Comparison of ENCODE assay signal across 12 cellular contexts in the genomic region with DNA sequence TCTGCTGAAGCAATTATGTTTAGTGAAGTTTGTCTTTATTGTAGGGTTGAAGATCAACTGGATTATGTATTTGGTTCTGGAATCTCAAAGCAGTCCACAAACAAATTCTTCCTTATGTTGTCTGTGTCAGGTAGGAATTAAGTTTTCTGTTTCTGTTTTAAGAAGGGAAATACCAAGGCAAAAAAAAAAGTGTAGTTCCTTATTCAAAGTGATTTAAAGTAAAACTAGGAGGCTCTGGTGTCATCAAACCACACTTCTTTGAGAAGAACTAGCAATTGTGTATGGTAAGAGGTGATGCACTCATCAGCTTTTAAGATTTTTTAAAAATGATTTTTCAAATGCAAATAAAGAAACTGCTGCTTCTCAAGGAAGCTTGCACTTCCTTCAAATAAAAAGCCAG. TPM values are rescaled to one million over a fixed set of nuclear protein-coding genes. Genes with fewer than 3 reads are reported as not detected.
DNase-seq lines count a peak whose midpoint lies in the region; ATAC-seq, FAIRE-seq and TF ChIP-seq lines count a peak whose summit lies in the region.
"Had no signal": no experiment of that assay in that cellular context is flagged by ENCODE, and none has a peak within 500 bp of the region (broad histone marks: within the 10 kb centered on the region; RNA-seq: fewer than 3 reads in every experiment).

No MANE protein-coding gene starts in this region.

- no peaks in the 10 kb centered on the region; the same call in 1 of the 2 replicates for H4K20me1 ChIP-seq in HepG2 (ENCODE audit: insufficient read depth, low read length)

- TF ChIP-seq CTCF in HepG2 (CRISPR knock-in tag; IDR thresholded peaks at IDR 0.05): no peak
- TF ChIP-seq CTCF in right lobe of liver (IDR thresholded peaks at IDR 0.05): no peak
- no peak for TF ChIP-seq CTCF in Panc1 (IDR thresholded peaks at IDR 0.05)
- no peak for TF ChIP-seq CTCF in fibroblast of villous mesenchyme (IDR thresholded peaks at IDR 0.05; ENCODE audit: insufficient read depth, low read depth, low read length)

- peaks cover 35% of the 10 kb centered on the region for H3K4me1 ChIP-seq in HepG2 (ENCODE audit: insufficient read depth, low read length)
- peaks cover 0 to 11% (median 2%) of the 10 kb centered on the region in 4 donors for H3K4me1 ChIP-seq in right lobe of liver
- H3K4me1 ChIP-seq in Panc1 (ENCODE audit: control insufficient read depth, insufficient read depth, low read length): peaks cover 5% of the 10 kb centered on the region; the same call in 1 of the 2 replicates

- intact Hi-C loops in HepG2 (cut with micrococcal nuclease; ENCODE audit: unreplicated experiment) (loop anchor here (2.0 kb wide), 1 partner anchor 44 kb away; no protein-coding TSS in a partner anchor), right lobe of liver (cut with DNase I) (no loop called here), Panc1 (cut with micrococcal nuclease; ENCODE audit: unreplicated experiment) (loop anchor here (10.0 kb wide), 1 partner anchor 270 kb away; no protein-coding TSS in a partner anchor)

- H3K36me3 ChIP-seq in HepG2 (replicated peaks in 1 of 2; ENCODE audit: control insufficient read depth in 1 of 2, insufficient read depth in 2 of 2, low read length in 2 of 2) (peaks cover 0 to 21% of the 10 kb centered on the region in 2 experiments; a peak in 2 of 5 replicates), right lobe of liver (no peaks in the 10 kb centered on the region), Panc1 (ENCODE audit: control insufficient read depth, insufficient read depth, low read length) (peaks cover 4% of the 10 kb centered on the region)

- peak overlapping the region; percentile 75 for H3K4me2 ChIP-seq in HepG2 (ENCODE audit: low read depth, low read length)

- CTCF ChIA-PET in HepG2 (lab: Yijun Ruan, JAX; ENCODE audit: low intra/inter-chr PET ratio, low total read pairs) (no interaction called here), Panc1 (lab: Charles Lee) (no interaction called here)

- no peak for TF ChIP-seq RAD21 in HepG2 (CRISPR knock-in tag; IDR thresholded peaks at IDR 0.05)

- H3K9me3 ChIP-seq in HepG2 (ENCODE audit: low read length) (no peaks in the 10 kb centered on the region), right lobe of liver (no peaks in the 10 kb centered on the region), Panc1 (ENCODE audit: control insufficient read depth, insufficient read depth, low read depth, low read length) (no peaks in the 10 kb centered on the region)
- H3K9me3 ChIP-seq: heart left ventricle had no signal

- FAIRE-seq in HepG2 (lab: Jason Lieb, UNC): no peak

- DNase-seq in HepG2 (ENCODE audit: low spot score): no peak
- DNase-seq in right lobe of liver: no peak
- DNase-seq in Panc1 (ENCODE audit: low read depth, low spot score): no peak
- DNase-seq in fibroblast of villous mesenchyme (ENCODE audit: low read depth): no peak
- no peak for DNase-seq in retina
- DNase-seq in activated CD4-positive, CD25-positive, alpha-beta regulatory T cell treated with anti-CD3 and anti-CD28 coated beads, Interleukin-2, amount 50 U/mL, for 72 hours: no peak
- DNase-seq: heart left ventricle, NCI-H2107, T1000 had no signal

- H2AFZ ChIP-seq in HepG2 (ENCODE audit: low read length): no peak overlapping the region

- peak overlapping the region; percentile 90 to 100 (median 94); a peak in 5 of 6 replicates for H3K4me3 ChIP-seq in HepG2 (replicated peaks in 1 of 3; ENCODE audit: insufficient read depth in 1 of 3, low read depth in 2 of 3, low read length in 3 of 3)
- H3K4me3 ChIP-seq in right lobe of liver: no peak overlapping the region
- peak overlapping the region in 1 of 2 experiments; percentile 96; a peak in 2 of 4 replicates for H3K4me3 ChIP-seq in Panc1 (ENCODE audit: low read depth in 2 of 2, low read length in 2 of 2)
- peak overlapping the region; percentile 92 for H3K4me3 ChIP-seq in fibroblast of villous mesenchyme (ENCODE audit: low read depth, low read length)

- BruUV-seq in HepG2 (replicated peaks; lab: Mats Ljungman, UMichigan) (no TSS peak), Panc1 (replicated peaks; lab: Mats Ljungman, UMichigan) (no TSS peak)

- TF ChIP-seq EP300 in HepG2 (IDR thresholded peaks at IDR 0.05; ENCODE audit: low read depth in 2 of 2, low read length in 2 of 2): no peak
- TF ChIP-seq EP300 in HepG2 (CRISPR knock-in tag; IDR thresholded peaks at IDR 0.05; ENCODE audit: borderline replicate concordance): no peak

- H3K9ac ChIP-seq in HepG2 (ENCODE audit: insufficient read depth, low read depth, low read length): no peak overlapping the region
- H3K9ac ChIP-seq: parathyroid adenoma had no signal

- no peak for TF ChIP-seq POLR2A in HepG2 (IDR thresholded peaks at IDR 0.05; ENCODE audit: insufficient read depth in 1 of 2, low read depth in 2 of 2, low read length in 2 of 2)
- TF ChIP-seq POLR2A in right lobe of liver (IDR thresholded peaks at IDR 0.05): no peak

- POLR2A ChIA-PET in HepG2 (lab: Yijun Ruan, JAX): interaction anchor here (1.0 kb wide), 1 partner anchor 152 kb away, joined by 3 read pairs; the partner anchor contains the start of gene SDHAF4
- POLR2A ChIA-PET in Panc1 (lab: Charles Lee): no interaction called here

- H3K27me3 ChIP-seq in HepG2 (ENCODE audit: control insufficient read depth in 1 of 2, insufficient read depth in 2 of 2, low read length in 2 of 2) (no peaks in the 10 kb centered on the region; a peak in 1 of 5 replicates), right lobe of liver (no peaks in the 10 kb centered on the region), Panc1 (ENCODE audit: control insufficient read depth, insufficient read depth, low read length) (no peaks in the 10 kb centered on the region)
- H3K27me3 ChIP-seq: heart left ventricle had no signal

- H3K27ac ChIP-seq in HepG2 (ENCODE audit: extremely low read length, insufficient read depth, low read length) (no peak overlapping the region), right lobe of liver (no peak overlapping the region), Panc1 (ENCODE audit: low read length) (peak overlapping the region; percentile 0; the same call in 1 of the 2 replicates)
- H3K27ac ChIP-seq: parathyroid adenoma had no signal

- in situ Hi-C loops in HepG2 (cut with HindIII; ENCODE audit: extremely low pct_ligation_motif_present, low pct_unique_long_range_greater_than_20kb): no loop called here
- in situ Hi-C loops in Panc1 (cut with HindIII; ENCODE audit: low pct_unique_long_range_greater_than_20kb, low sequenced_read_pairs): no loop called here

- no peak for ATAC-seq in HepG2
- ATAC-seq in right lobe of liver: no peak
- no peak for ATAC-seq in Panc1
- ATAC-seq in HG03460 (IDR thresholded peaks at IDR 0.05; ENCODE audit: unreplicated experiment): no peak
- ATAC-seq in GM21528 (IDR thresholded peaks at IDR 0.05; ENCODE audit: low FRiP score, unreplicated experiment): no peak
- ATAC-seq: heart left ventricle had no signal

- peaks cover 53% of the 10 kb centered on the region for H3K79me2 ChIP-seq in HepG2 (ENCODE audit: insufficient read depth, low read length)

TF ChIP-seq in HepG2, 621 proteins besides CTCF, POLR2A, EP300 and RAD21:
- TF ChIP-seq SMAD9 (CRISPR knock-in tag; IDR thresholded peaks at IDR 0.05): no peak

RNA-seq across cellular contexts. Expression of gene FAM135A, which starts 1.9 kb away (rescaled TPM):
- total RNA-seq in HepG2 (2016; rRNA removed; fragmentation: Illumina TruSeq; extraction: Trizol) (26.9 and 32.9 TPM in 2 replicates), right lobe of liver (10 to 100 TPM in 2 of 6 experiments, 1 to 10 TPM in 4; 3.9 to 17.0 (median 8.0) TPM), Panc1 (2021; ENCODE audit: unreplicated experiment) (31.5 TPM), fibroblast of villous mesenchyme (18.4 and 29.4 TPM in 2 replicates)
- total RNA-seq in HepG2 (2016; cell fraction: cytosol; rRNA removed; fragmentation: Illumina TruSeq; extraction: Trizol; ENCODE audit: low read depth): 17.8 and 19.2 TPM in 2 replicates
- 24.5 and 33.7 TPM in 2 replicates for total RNA-seq in HepG2 (2016; cell fraction: insoluble cytoplasmic fraction; rRNA removed; fragmentation: Illumina TruSeq; extraction: Trizol)
- 22.1 and 25.4 TPM in 2 replicates for total RNA-seq in HepG2 (2016; cell fraction: membrane; rRNA removed; fragmentation: Illumina TruSeq; extraction: Trizol)
- total RNA-seq in HepG2 (2016; cell fraction: nucleus; rRNA removed; fragmentation: Illumina TruSeq; extraction: Trizol): 40.9 and 41.2 TPM in 2 replicates
- 24.3 and 31.5 TPM in 2 replicates for polyA plus RNA-seq in HepG2 (2011; rRNA removed)
- 10.3 and 14.3 TPM in 2 replicates for polyA plus RNA-seq in HepG2 (2011; cell fraction: cytosol; rRNA removed)
- 19.3 and 22.2 TPM in 2 replicates for polyA plus RNA-seq in HepG2 (2011; cell fraction: nucleus; rRNA removed)
- polyA plus RNA-seq in HepG2 (2012): 12.7 and 14.8 TPM in 2 replicates
- polyA plus RNA-seq in HepG2 (2016; cell fraction: cytosol; fragmentation: Illumina TruSeq; extraction: Trizol; ENCODE audit: low read depth): 2.7 and 3.1 TPM in 2 replicates
- 23.1 and 24.1 TPM in 2 replicates for polyA plus RNA-seq in HepG2 (2016; cell fraction: insoluble cytoplasmic fraction; fragmentation: Illumina TruSeq; extraction: Trizol; ENCODE audit: low read depth)
- 6.4 and 6.7 TPM in 2 replicates for polyA plus RNA-seq in HepG2 (2016; cell fraction: membrane; fragmentation: Illumina TruSeq; extraction: Trizol; ENCODE audit: low read depth)
- polyA plus RNA-seq in HepG2 (2016; cell fraction: nucleus; fragmentation: Illumina TruSeq; extraction: Trizol; ENCODE audit: insufficient read depth, low read depth): 21.1 and 25.9 TPM in 2 replicates
- polyA minus RNA-seq in HepG2 (2011; rRNA and poly(A)+ RNA removed; ENCODE audit: low replicate concordance): 10.7 and 43.1 TPM in 2 replicates
- polyA minus RNA-seq in HepG2 (2011; cell fraction: cytosol; rRNA and poly(A)+ RNA removed): 26.6 and 32.6 TPM in 2 replicates
- polyA minus RNA-seq in HepG2 (2011; cell fraction: nucleus; rRNA and poly(A)+ RNA removed): 173 and 226 TPM in 2 replicates
- polyA plus RNA-seq in Panc1 (2012; ENCODE audit: insufficient read length): 12.2 TPM

Comparison
In these comparisons a context has a peak if more than half of its experiments do, and no peak if none do; other contexts are left out.
1. H3K4me3 ChIP-seq: peak in HepG2 (3 of 3) and fibroblast of villous mesenchyme (single experiment); none in right lobe of liver (0 of 3).
2. intact Hi-C loops: an anchor here in HepG2 (2.0 kb wide) and Panc1 (10.0 kb wide); none called in right lobe of liver.